Comparison of ENCODE assay signal across 8 cellular contexts in the genomic region with DNA sequence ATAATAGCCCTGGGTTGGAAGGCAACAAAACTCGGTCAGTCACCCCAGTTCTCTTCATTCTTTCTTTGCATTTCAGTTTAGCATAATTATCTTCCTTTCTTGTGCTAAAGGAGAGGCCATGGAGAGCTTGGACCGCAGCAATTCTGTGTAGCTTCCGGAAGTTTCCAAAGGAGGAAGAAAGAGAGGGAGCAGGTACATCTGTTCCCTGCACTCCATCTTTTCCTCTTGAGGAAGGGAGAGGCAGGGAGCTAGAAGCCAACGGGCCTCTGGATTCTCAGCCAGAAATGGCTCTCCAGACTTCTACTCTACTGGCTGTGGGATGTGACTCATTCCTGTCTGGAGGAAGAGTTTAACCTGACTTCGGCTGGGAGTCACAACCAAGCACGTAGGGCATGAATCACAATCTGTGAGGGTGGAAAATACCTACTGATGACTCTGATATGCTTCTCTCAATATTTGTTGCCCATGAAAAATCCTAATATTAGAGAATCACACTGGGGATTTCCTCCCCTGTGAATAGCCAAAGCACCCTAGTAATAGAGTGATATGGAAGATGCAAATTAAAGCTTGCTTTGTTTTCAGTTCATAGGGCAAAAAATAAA. TPM values are rescaled to one million over a fixed set of nuclear protein-coding genes. Genes with fewer than 3 reads are reported as not detected.
A peak's percentile ranks its signal among the peaks of the same experiment; 100 is the strongest.
DNase-seq lines count a peak whose midpoint lies in the region; ATAC-seq and TF ChIP-seq lines count a peak whose summit lies in the region.

No MANE protein-coding gene starts in this region.

- H2AFZ ChIP-seq in SK-N-SH (ENCODE audit: low read depth) = no peak overlapping the region
- H2AFZ ChIP-seq in fibroblast of lung (ENCODE audit: low read length) = no peak overlapping the region
- H2AFZ ChIP-seq in parathyroid adenoma = peak overlapping the region; percentile 13

- H3K9ac ChIP-seq in SK-N-SH = peak overlapping the region; percentile 68; the same call in 1 of the 2 replicates
- no peak overlapping the region for H3K9ac ChIP-seq in fibroblast of lung (ENCODE audit: insufficient read depth, low read length)
- no peak overlapping the region for H3K9ac ChIP-seq in parathyroid adenoma

- H3K4me2 ChIP-seq in SK-N-SH (peak overlapping the region; percentile 70), fibroblast of lung (ENCODE audit: extremely low read depth, insufficient read depth, low read length) (peak overlapping the region; percentile 38), parathyroid adenoma (ENCODE audit: low read length) (peak overlapping the region; percentile 17)

- peak; percentile 60 for ATAC-seq in GM18502 (IDR thresholded peaks at IDR 0.05; ENCODE audit: poor library complexity, unreplicated experiment)
- ATAC-seq in HG02852 (IDR thresholded peaks at IDR 0.05; ENCODE audit: unreplicated experiment) = peak; percentile 46
- no peak for ATAC-seq in GM19395 (IDR thresholded peaks at IDR 0.05; ENCODE audit: unreplicated experiment)

- H3K9me3 ChIP-seq in SK-N-SH (no peaks in the 10 kb centered on the region), fibroblast of lung (ENCODE audit: control insufficient read depth, insufficient read depth, low read depth, low read length) (no peaks in the 10 kb centered on the region), parathyroid adenoma (ENCODE audit: control insufficient read depth, low read length) (no peaks in the 10 kb centered on the region)
- no peaks in the 10 kb centered on the region for H3K9me3 ChIP-seq in effector memory CD4-positive, alpha-beta T cell (ENCODE audit: control insufficient read depth, low read length)

- H3K79me2 ChIP-seq in SK-N-SH (ENCODE audit: insufficient read depth) = peaks cover 63% of the 10 kb centered on the region
- peaks cover 37% of the 10 kb centered on the region for H3K79me2 ChIP-seq in fibroblast of lung (ENCODE audit: control insufficient read depth, insufficient read depth, low read length)
- H3K79me2 ChIP-seq in parathyroid adenoma = peaks cover 16% of the 10 kb centered on the region

- peak overlapping the region; percentile 91 to 99 for H3K27ac ChIP-seq in SK-N-SH (ENCODE audit: low read depth in 2 of 2, low read length in 1 of 2)
- H3K27ac ChIP-seq in fibroblast of lung (ENCODE audit: insufficient read depth, low read length) = peak overlapping the region; percentile 95
- peak overlapping the region; percentile 79 for H3K27ac ChIP-seq in parathyroid adenoma
- H3K27ac ChIP-seq in effector memory CD4-positive, alpha-beta T cell (ENCODE audit: insufficient read depth, low read length, poor library complexity, severe bottlenecking) = no peak overlapping the region

- TF ChIP-seq CTCF in SK-N-SH (IDR thresholded peaks at IDR 0.05) = no peak
- TF ChIP-seq CTCF in fibroblast of lung (conservative IDR thresholded peaks at IDR 0.05 in 1 of 2, IDR thresholded peaks at IDR 0.05 in 1 of 2; ENCODE audit: low read depth in 1 of 2, low read length in 2 of 2) = no peak
- TF ChIP-seq CTCF in parathyroid adenoma (IDR thresholded peaks at IDR 0.05) = no peak

- no peaks in the 10 kb centered on the region for H3K27me3 ChIP-seq in SK-N-SH (ENCODE audit: insufficient read depth)
- H3K27me3 ChIP-seq in fibroblast of lung (ENCODE audit: control insufficient read depth, insufficient read depth, low read length) = no peaks in the 10 kb centered on the region
- H3K27me3 ChIP-seq in parathyroid adenoma (ENCODE audit: control insufficient read depth, insufficient read depth, low read length) = no peaks in the 10 kb centered on the region
- no peaks in the 10 kb centered on the region for H3K27me3 ChIP-seq in effector memory CD4-positive, alpha-beta T cell (replicated peaks; ENCODE audit: control insufficient read depth, insufficient read depth, low read length, poor library complexity, severe bottlenecking)

- WGBS in SK-N-SH (ENCODE audit: low lambda C conversion rate) = 16% methylated on average over 6 of the region's 6 CpGs

- CTCF ChIA-PET in SK-N-SH (lab: Yijun Ruan, JAX) = no interaction called here

- H3K4me3 ChIP-seq in SK-N-SH (ENCODE audit: low read depth in 2 of 2, low read length in 1 of 2) (peak overlapping the region in 1 of 2 experiments; percentile 36; a peak in 2 of 4 replicates), fibroblast of lung (replicated peaks in 1 of 4; ENCODE audit: control extremely low read depth in 1 of 4, insufficient read depth in 1 of 4, low read depth in 3 of 4, low read length in 4 of 4) (no peak overlapping the region), parathyroid adenoma (ENCODE audit: low read depth, low read length) (no peak overlapping the region)
- no peak overlapping the region for H3K4me3 ChIP-seq in effector memory CD4-positive, alpha-beta T cell (ENCODE audit: insufficient read depth, low read depth, low read length, poor library complexity, severe bottlenecking)

- peaks cover 23 to 45% of the 10 kb centered on the region in 2 experiments for H3K4me1 ChIP-seq in SK-N-SH (ENCODE audit: control insufficient read depth in 1 of 2, insufficient read depth in 2 of 2, low read depth in 1 of 2, low read length in 1 of 2)
- peaks cover 35% of the 10 kb centered on the region for H3K4me1 ChIP-seq in fibroblast of lung (ENCODE audit: control insufficient read depth, extremely low read depth, insufficient read depth, low read length)
- peaks cover 42% of the 10 kb centered on the region for H3K4me1 ChIP-seq in parathyroid adenoma
- H3K4me1 ChIP-seq in effector memory CD4-positive, alpha-beta T cell (ENCODE audit: control insufficient read depth, insufficient read depth, low read length, poor library complexity, severe bottlenecking) = no peaks in the 10 kb centered on the region

- TF ChIP-seq RAD21 in SK-N-SH (IDR thresholded peaks at IDR 0.05; ENCODE audit: low read length) = no peak

- TF ChIP-seq EP300 in SK-N-SH (IDR thresholded peaks at IDR 0.05; ENCODE audit: borderline replicate concordance in 1 of 2, low read depth in 1 of 2, low read length in 1 of 2) = peak in 1 of 2 experiments; percentile 96; a peak in 2 of 4 replicates

- peaks cover 4 to 6% of the 10 kb centered on the region in 2 experiments for H3K36me3 ChIP-seq in SK-N-SH (replicated peaks in 1 of 2; ENCODE audit: control insufficient read depth in 1 of 2, insufficient read depth in 2 of 2, low read length in 1 of 2)
- no peaks in the 10 kb centered on the region for H3K36me3 ChIP-seq in fibroblast of lung (ENCODE audit: control insufficient read depth, insufficient read depth, low read length)
- H3K36me3 ChIP-seq in parathyroid adenoma (ENCODE audit: control insufficient read depth, insufficient read depth, low read length) = no peaks in the 10 kb centered on the region
- H3K36me3 ChIP-seq in effector memory CD4-positive, alpha-beta T cell (ENCODE audit: control insufficient read depth, insufficient read depth, low read length) = no peaks in the 10 kb centered on the region

- POLR2A ChIA-PET in SK-N-SH (lab: Yijun Ruan, JAX) = no interaction called here

- H3K9me2 ChIP-seq in SK-N-SH = no peaks in the 10 kb centered on the region

- DNase-seq in SK-N-SH (no peak), fibroblast of lung (ENCODE audit: low read depth in 2 of 2) (peak; percentile 92 to 99), OCI-M2 (lab: John Stamatoyannopoulos, UW; ENCODE audit: unreplicated experiment) (no peak)
- DNase-seq in effector memory CD4-positive, alpha-beta T cell = no peak

- no peaks in the 10 kb centered on the region for H4K20me1 ChIP-seq in SK-N-SH (ENCODE audit: insufficient read depth)
- no peaks in the 10 kb centered on the region for H4K20me1 ChIP-seq in fibroblast of lung (ENCODE audit: control insufficient read depth, extremely low read depth, insufficient read depth, low read length)

- peaks cover 60% of the 10 kb centered on the region for H3F3A ChIP-seq in SK-N-SH (replicated peaks; ENCODE audit: insufficient read depth)

TF ChIP-seq in SK-N-SH, 30 proteins besides CTCF, POLR2A, EP300 and RAD21 (continues in another document):
- no peak for TF ChIP-seq GATA2 (CRISPR knock-in tag; IDR thresholded peaks at IDR 0.05)
- peak; percentile 91 for TF ChIP-seq NFIC (IDR thresholded peaks at IDR 0.05; ENCODE audit: borderline replicate concordance)
- TF ChIP-seq, protein P1, sequence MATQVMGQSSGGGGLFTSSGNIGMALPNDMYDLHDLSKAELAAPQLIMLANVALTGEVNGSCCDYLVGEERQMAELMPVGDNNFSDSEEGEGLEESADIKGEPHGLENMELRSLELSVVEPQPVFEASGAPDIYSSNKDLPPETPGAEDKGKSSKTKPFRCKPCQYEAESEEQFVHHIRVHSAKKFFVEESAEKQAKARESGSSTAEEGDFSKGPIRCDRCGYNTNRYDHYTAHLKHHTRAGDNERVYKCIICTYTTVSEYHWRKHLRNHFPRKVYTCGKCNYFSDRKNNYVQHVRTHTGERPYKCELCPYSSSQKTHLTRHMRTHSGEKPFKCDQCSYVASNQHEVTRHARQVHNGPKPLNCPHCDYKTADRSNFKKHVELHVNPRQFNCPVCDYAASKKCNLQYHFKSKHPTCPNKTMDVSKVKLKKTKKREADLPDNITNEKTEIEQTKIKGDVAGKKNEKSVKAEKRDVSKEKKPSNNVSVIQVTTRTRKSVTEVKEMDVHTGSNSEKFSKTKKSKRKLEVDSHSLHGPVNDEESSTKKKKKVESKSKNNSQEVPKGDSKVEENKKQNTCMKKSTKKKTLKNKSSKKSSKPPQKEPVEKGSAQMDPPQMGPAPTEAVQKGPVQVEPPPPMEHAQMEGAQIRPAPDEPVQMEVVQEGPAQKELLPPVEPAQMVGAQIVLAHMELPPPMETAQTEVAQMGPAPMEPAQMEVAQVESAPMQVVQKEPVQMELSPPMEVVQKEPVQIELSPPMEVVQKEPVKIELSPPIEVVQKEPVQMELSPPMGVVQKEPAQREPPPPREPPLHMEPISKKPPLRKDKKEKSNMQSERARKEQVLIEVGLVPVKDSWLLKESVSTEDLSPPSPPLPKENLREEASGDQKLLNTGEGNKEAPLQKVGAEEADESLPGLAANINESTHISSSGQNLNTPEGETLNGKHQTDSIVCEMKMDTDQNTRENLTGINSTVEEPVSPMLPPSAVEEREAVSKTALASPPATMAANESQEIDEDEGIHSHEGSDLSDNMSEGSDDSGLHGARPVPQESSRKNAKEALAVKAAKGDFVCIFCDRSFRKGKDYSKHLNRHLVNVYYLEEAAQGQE (IDR thresholded peaks at IDR 0.05; ENCODE audit: low read depth, low read length) = peak; percentile 67; the same call in 1 of the 2 replicates
- no peak for TF ChIP-seq SMC3 (IDR thresholded peaks at IDR 0.05; ENCODE audit: low read depth, low read length)

RNA-seq across cellular contexts. Expression of a gene that starts 17.0 kb away (rescaled TPM):
- polyA plus RNA-seq in SK-N-SH (2012; rRNA removed) (20.1 and 26.7 TPM in 2 replicates), fibroblast of lung (40.5 and 69.1 TPM in 2 replicates)
- 33.7 and 34.5 TPM in 2 replicates for polyA plus RNA-seq in SK-N-SH (2012; cell fraction: cytosol; rRNA removed)
- polyA plus RNA-seq in SK-N-SH (2012; cell fraction: nucleus; rRNA removed) = 11.0 and 22.7 TPM in 2 replicates
- total RNA-seq in fibroblast of lung = 57.5 and 59.1 TPM in 2 replicates
- 24.7 and 43.5 TPM in 2 replicates for polyA plus RNA-seq in fibroblast of lung (2012)
- polyA minus RNA-seq in fibroblast of lung (ENCODE audit: low replicate concordance) = 18.5 and 20.5 TPM in 2 replicates

Comparison
In these comparisons a context has a peak if more than half of its experiments do, and no peak if none do; other contexts are left out.
1. DNase-seq: peak in fibroblast of lung (2 of 2); none in SK-N-SH (single experiment), effector memory CD4-positive, alpha-beta T cell (0 of 3) and OCI-M2 (single experiment).
2. H3K4me2 ChIP-seq: peak in every context shown above with its lines; median percentile 70 in SK-N-SH; 38 in fibroblast of lung; 17 in parathyroid adenoma.